Comparison of ENCODE assay signal across 8 cellular contexts in the genomic region with DNA sequence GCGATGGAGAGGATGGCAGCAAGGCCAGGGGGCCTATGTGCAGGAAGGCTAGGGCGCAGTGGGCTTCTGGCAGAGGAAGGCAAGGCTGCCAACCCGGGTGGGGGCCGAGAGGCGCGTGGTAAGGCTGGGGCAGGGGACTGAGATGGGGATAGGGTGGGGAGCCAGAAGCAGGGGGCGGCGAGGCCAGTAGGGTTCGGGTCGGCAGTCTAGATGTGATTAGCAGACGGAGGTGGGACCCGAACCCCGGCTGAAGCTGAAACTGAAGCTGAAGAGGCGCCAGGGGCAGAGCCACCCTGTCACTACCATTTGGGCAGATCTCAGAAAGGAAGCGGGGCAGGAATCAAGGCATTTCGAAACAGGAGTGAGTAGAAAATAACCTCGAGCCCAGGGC. TPM values are rescaled to one million over a fixed set of nuclear protein-coding genes. Genes with fewer than 3 reads are reported as not detected.
DNase-seq lines count a peak whose midpoint lies in the region; ATAC-seq and TF ChIP-seq lines count a peak whose summit lies in the region.

No MANE protein-coding gene starts in this region.

- peak overlapping the region; percentile 75 for H3K27ac ChIP-seq in GM23248

- peak overlapping the region; percentile 100 for H2AFZ ChIP-seq in GM23248

- peaks cover 18% of the 10 kb centered on the region; the same call in 1 of the 2 replicates for H3F3A ChIP-seq in GM23248 (ENCODE audit: insufficient read depth)

- no peaks in the 10 kb centered on the region for H4K20me1 ChIP-seq in GM23248 (ENCODE audit: insufficient read depth)

- H3K4me2 ChIP-seq in GM23248 (ENCODE audit: unreplicated experiment) = peak overlapping the region; percentile 86

- peak; percentile 12 for ATAC-seq in omental fat pad (ENCODE audit: low FRiP score)

- no peaks in the 10 kb centered on the region for H3K36me3 ChIP-seq in GM23248 (ENCODE audit: low read depth)
- H3K36me3 ChIP-seq in MG63 = no peaks in the 10 kb centered on the region

- in situ Hi-C loops in GM23248 (cut with MboI) = no loop called here

- DNase-seq in GM10266 (ENCODE audit: extremely low spot score) = peak; percentile 48
- DNase-seq in GM23248 = peak; percentile 56
- DNase-seq in MG63 = peak; percentile 0
- peak; percentile 11 for DNase-seq in activated T-cell treated with anti-CD3 and anti-CD28 coated beads for 24 hours (ENCODE audit: low read depth)
- DNase-seq in fibroblast of the aortic adventitia (ENCODE audit: low read depth) = peak; percentile 8
- no peak for DNase-seq in omental fat pad (ENCODE audit: low spot score)
- DNase-seq in ureter (ENCODE audit: low spot score) = peak; percentile 43
- no peak for DNase-seq in NCI-H226

- peaks cover 24% of the 10 kb centered on the region for H3K79me2 ChIP-seq in GM23248 (ENCODE audit: insufficient read depth)

- no peaks in the 10 kb centered on the region for H3K9me3 ChIP-seq in GM23248 (ENCODE audit: low read depth)
- H3K9me3 ChIP-seq in MG63 = no peaks in the 10 kb centered on the region

- H3K4me3 ChIP-seq in GM23248 = peak overlapping the region; percentile 91
- H3K4me3 ChIP-seq in MG63 = peak overlapping the region; percentile 86
- H3K4me3 ChIP-seq in fibroblast of the aortic adventitia (ENCODE audit: low read depth, low read length) = peak overlapping the region; percentile 88

- peaks cover 9% of the 10 kb centered on the region; the same call in 1 of the 2 replicates for H3K4me1 ChIP-seq in GM23248 (ENCODE audit: insufficient read depth)

- H3K27me3 ChIP-seq in GM23248 (replicated peaks; ENCODE audit: insufficient read depth) = no peaks in the 10 kb centered on the region
- no peaks in the 10 kb centered on the region for H3K27me3 ChIP-seq in MG63

- no peaks in the 10 kb centered on the region for H3K9me2 ChIP-seq in GM23248 (ENCODE audit: insufficient read depth)

- peak overlapping the region; percentile 92 for H3K9ac ChIP-seq in GM23248

- WGBS in GM23248 (ENCODE audit: low coverage in 1 of 2, low lambda C conversion rate in 2 of 2, missing lambda C conversion rate in 2 of 2), 2 experiments = 1% methylated on average over 8 to 17 of the region's 17 CpGs

- no peak for TF ChIP-seq CTCF in GM10266 (IDR thresholded peaks at IDR 0.05; ENCODE audit: control insufficient read depth, insufficient read depth, low read depth, missing control alignments)
- no peak for TF ChIP-seq CTCF in fibroblast of the aortic adventitia (IDR thresholded peaks at IDR 0.05; ENCODE audit: insufficient read depth, low read length)
- TF ChIP-seq CTCF in omental fat pad (IDR thresholded peaks at IDR 0.05) = no peak

RNA-seq across cellular contexts. Expression of a gene that starts 0.5 kb away (rescaled TPM):
- 7.5 and 7.7 TPM in 2 replicates for total RNA-seq in GM23248 (2014; rRNA removed; shearing (Covaris generic))
- polyA plus RNA-seq in GM23248 (2016; fragmentation: Nextera tagmentation; extraction: Ambion mirVana) = 3.1 and 3.2 TPM in 2 replicates
- total RNA-seq in MG63 (2014; rRNA removed; shearing (Covaris generic); ENCODE audit: low replicate concordance) = 2.4 and 2.5 TPM in 2 replicates
- total RNA-seq in fibroblast of the aortic adventitia (ENCODE audit: low replicate concordance) (7.4 and 14.5 TPM in 2 replicates), omental fat pad (10 to 100 TPM; 10.1 to 15.8 (median 12.3) TPM), ureter (13.3 TPM)

RNA-seq across cellular contexts. Expression of a gene that starts 0.8 kb away (rescaled TPM):
- 1.4 and 2.8 TPM in 2 replicates for total RNA-seq in GM23248 (2014; rRNA removed; shearing (Covaris generic))
- polyA plus RNA-seq in GM23248 (2016; fragmentation: Nextera tagmentation; extraction: Ambion mirVana) = 0.95 and 1.3 TPM in 2 replicates
- 0.30 TPM in 1 of 2 replicates, not detected in the other for total RNA-seq in MG63 (2014; rRNA removed; shearing (Covaris generic); ENCODE audit: low replicate concordance)
- 2.0 and 3.6 TPM in 2 replicates for total RNA-seq in fibroblast of the aortic adventitia (ENCODE audit: low replicate concordance)
- total RNA-seq in omental fat pad = 1 to 10 TPM in 1 of 4 donors, under 1 TPM in 2, not detected in 1; 0.25 to 2.2 (median 0.84) TPM
- total RNA-seq in ureter = 1.8 TPM

RNA-seq across cellular contexts. Expression of a gene that starts 46.9 kb away (rescaled TPM):
- total RNA-seq in GM23248 (2014; rRNA removed; shearing (Covaris generic)) = not detected in 2 replicates
- 0.10 and 0.31 TPM in 2 replicates for polyA plus RNA-seq in GM23248 (2016; fragmentation: Nextera tagmentation; extraction: Ambion mirVana)
- not detected in 2 replicates for total RNA-seq in MG63 (2014; rRNA removed; shearing (Covaris generic); ENCODE audit: low replicate concordance)
- total RNA-seq in fibroblast of the aortic adventitia (ENCODE audit: low replicate concordance) (0.09 TPM in 1 of 2 replicates, not detected in the other), omental fat pad (under 1 TPM in 2 of 4 donors, not detected in 2; 0.28 to 0.47 TPM), ureter (1.7 TPM)

RNA-seq across cellular contexts. Expression of a gene that starts 55.5 kb away (rescaled TPM):
- 26.1 and 26.2 TPM in 2 replicates for total RNA-seq in GM23248 (2014; rRNA removed; shearing (Covaris generic))
- polyA plus RNA-seq in GM23248 (2016; fragmentation: Nextera tagmentation; extraction: Ambion mirVana) = 9.7 and 14.9 TPM in 2 replicates
- total RNA-seq in MG63 (2014; rRNA removed; shearing (Covaris generic); ENCODE audit: low replicate concordance) = 27.4 and 33.2 TPM in 2 replicates
- 19.3 and 19.9 TPM in 2 replicates for total RNA-seq in fibroblast of the aortic adventitia (ENCODE audit: low replicate concordance)
- 10 to 100 TPM; 18.9 to 34.2 (median 27.6) TPM for total RNA-seq in omental fat pad
- 29.4 TPM for total RNA-seq in ureter

RNA-seq across cellular contexts. Expression of a gene that starts 55.7 kb away (rescaled TPM):
- 21.0 and 28.3 TPM in 2 replicates for total RNA-seq in GM23248 (2014; rRNA removed; shearing (Covaris generic))
- 18.0 and 20.7 TPM in 2 replicates for polyA plus RNA-seq in GM23248 (2016; fragmentation: Nextera tagmentation; extraction: Ambion mirVana)
- 11.5 and 43.4 TPM in 2 replicates for total RNA-seq in MG63 (2014; rRNA removed; shearing (Covaris generic); ENCODE audit: low replicate concordance)
- total RNA-seq in fibroblast of the aortic adventitia (ENCODE audit: low replicate concordance) = 15.2 and 22.9 TPM in 2 replicates
- 10 to 100 TPM; 14.3 to 23.3 (median 18.8) TPM for total RNA-seq in omental fat pad
- total RNA-seq in ureter = 37.6 TPM

Comparison
In these comparisons a context has a peak if more than half of its experiments do, and no peak if none do; other contexts are left out.
1. DNase-seq: peak in GM10266 (single experiment), GM23248 (single experiment), MG63 (single experiment), activated T-cell treated with anti-CD3 and anti-CD28 coated beads for 24 hours (single experiment), fibroblast of the aortic adventitia (single experiment) and ureter (single experiment); none in omental fat pad (single experiment) and NCI-H226 (single experiment).
2. Peak in every context shown above with its lines, with median percentiles within 50 percentile points of each other: H3K4me3 ChIP-seq.